12 cellular contexts compared by ENCODE assay signal in the genomic region with DNA sequence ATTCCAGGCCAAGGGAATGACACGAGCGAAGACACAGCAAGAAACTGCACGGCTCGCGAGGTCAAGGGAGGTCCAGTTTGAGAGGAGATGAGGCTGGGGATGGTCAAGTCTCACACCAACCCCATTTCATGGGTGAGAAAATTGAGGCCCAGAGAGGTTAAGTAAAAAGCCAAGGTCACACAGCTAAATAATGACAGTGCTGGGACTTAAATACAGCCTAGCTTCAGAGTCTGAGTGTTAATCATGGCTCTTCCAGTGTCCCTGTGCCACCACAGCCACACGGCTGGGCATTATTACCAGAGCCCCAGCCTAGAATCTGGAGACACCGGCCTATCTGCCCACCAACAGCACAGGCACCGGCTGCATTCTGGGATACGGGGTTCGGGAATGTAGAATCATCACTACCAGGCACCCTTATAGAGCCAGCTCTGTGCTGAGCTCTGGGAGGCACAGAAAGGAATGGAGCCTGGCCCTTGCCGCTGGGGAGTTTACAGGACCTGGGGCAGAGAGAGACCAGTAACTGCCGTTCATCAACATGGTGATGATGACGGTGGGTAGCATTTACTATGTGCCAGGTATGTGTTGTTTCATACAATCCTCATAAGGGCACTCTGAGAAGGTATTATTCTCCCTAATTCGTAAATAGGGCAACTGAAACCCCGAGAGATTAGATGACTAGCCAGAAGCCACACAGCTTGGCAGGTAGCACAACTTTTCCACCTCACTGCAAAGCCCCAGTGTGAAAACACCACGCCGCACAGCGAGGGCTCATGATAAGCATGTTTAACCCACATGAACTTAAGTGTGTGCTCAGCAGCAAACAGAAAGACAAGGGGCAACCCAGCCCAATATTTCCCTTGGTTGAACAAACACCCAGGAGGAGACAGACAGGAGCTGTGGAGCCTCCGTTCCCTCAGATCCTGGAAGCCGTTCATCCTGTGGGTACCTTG. TPM values are rescaled to one million over a fixed set of nuclear protein-coding genes. Genes with fewer than 3 reads are reported as not detected.
A peak's percentile ranks its signal among the peaks of the same experiment; 100 is the strongest.
DNase-seq lines count a peak whose midpoint lies in the region; ATAC-seq and TF ChIP-seq lines count a peak whose summit lies in the region.
"Had no signal": no experiment of that assay in that cellular context is flagged by ENCODE, and none has a peak within 500 bp of the region (broad histone marks: within the 10 kb centered on the region; RNA-seq: fewer than 3 reads in every experiment).

No MANE protein-coding gene starts in this region.

- POLR2A ChIA-PET in activated CD4-positive, alpha-beta T cell treated with anti-CD3 and anti-CD28 coated beads for 36 hours (lab: Charles Lee) = interaction anchor here (0.6 to 3.4 kb wide), 19 partner anchors 14 to 92 kb away, joined by 3 to 19 read pairs (median 4); partner anchors contain the start of genes CD5 and CD6

- intact Hi-C loops in activated CD4-positive, alpha-beta T cell treated with anti-CD3 and anti-CD28 coated beads for 36 hours (cut with DNase I, micrococcal nuclease) = loop anchor here (1.0 to 2.0 kb wide), 7 partner anchors 17 to 89 kb away; partner anchors contain the start of gene CD6 (in 1 of the 2)
- intact Hi-C loops in psoas muscle (cut with DNase I) = no loop called here

- WGBS in psoas muscle, 3 donors = 61 to 64% (median 63%) methylated on average over 20 of the region's 20 CpGs

- no peaks in the 10 kb centered on the region for H3K4me1 ChIP-seq in psoas muscle
- H3K4me1 ChIP-seq: vagina had no signal

- H3K36me3 Mint-ChIP-seq in activated CD4-positive, alpha-beta T cell treated with anti-CD3 and anti-CD28 coated beads for 36 hours (ENCODE audit: low read depth) = peaks cover 77% of the 10 kb centered on the region
- H3K36me3 Mint-ChIP-seq in activated naive CD4-positive, alpha-beta T cell treated with anti-CD3 and anti-CD28 coated beads, Interleukin-2, amount 50 U/mL, for 72 hours = peaks cover 44 to 49% of the 10 kb centered on the region in 2 donors

- TF ChIP-seq CTCF in psoas muscle (IDR thresholded peaks at IDR 0.05) = no peak

- no peaks in the 10 kb centered on the region for H3K36me3 ChIP-seq in psoas muscle (ENCODE audit: insufficient read depth in 1 of 2, low read depth in 1 of 2)
- H3K36me3 ChIP-seq: right atrium auricular region, vagina had no signal

- H3K9me3 Mint-ChIP-seq in activated CD4-positive, alpha-beta T cell treated with anti-CD3 and anti-CD28 coated beads for 36 hours (ENCODE audit: low read depth) = peaks cover 2% of the 10 kb centered on the region
- H3K9me3 Mint-ChIP-seq in activated naive CD4-positive, alpha-beta T cell treated with anti-CD3 and anti-CD28 coated beads, Interleukin-2, amount 50 U/mL, for 72 hours = no peaks in the 10 kb centered on the region

- no peaks in the 10 kb centered on the region for H3K27me3 Mint-ChIP-seq in activated CD4-positive, alpha-beta T cell treated with anti-CD3 and anti-CD28 coated beads for 36 hours

- H3K27ac Mint-ChIP-seq in activated CD4-positive, alpha-beta T cell treated with anti-CD3 and anti-CD28 coated beads for 36 hours = peak overlapping the region; percentile 97
- H3K27ac Mint-ChIP-seq in activated naive CD4-positive, alpha-beta T cell treated with anti-CD3 and anti-CD28 coated beads, Interleukin-2, amount 50 U/mL, for 72 hours = peak overlapping the region; percentile 98

- H3K27me3 ChIP-seq in psoas muscle (ENCODE audit: insufficient read depth in 3 of 3, low read length in 2 of 3) = peaks cover 0 to 34% (median 11%) of the 10 kb centered on the region in 3 donors
- H3K27me3 ChIP-seq: vagina had no signal

- H3K9me3 ChIP-seq in psoas muscle = no peaks in the 10 kb centered on the region
- H3K9me3 ChIP-seq: right atrium auricular region, vagina had no signal

- H3K4me3 ChIP-seq in psoas muscle = no peak overlapping the region
- H3K4me3 ChIP-seq: right atrium auricular region, vagina had no signal

- peaks cover 93% of the 10 kb centered on the region for H3K4me1 Mint-ChIP-seq in activated CD4-positive, alpha-beta T cell treated with anti-CD3 and anti-CD28 coated beads for 36 hours

- H3K4me3 Mint-ChIP-seq in activated CD4-positive, alpha-beta T cell treated with anti-CD3 and anti-CD28 coated beads for 36 hours = peak overlapping the region; percentile 79

- DNase-seq in NCI-H1092 treated with DMSO at 0.1 percent for 48 hours (lab: John Stamatoyannopoulos, UW) (peak; percentile 64), amniotic stem cell (lab: John Stamatoyannopoulos, UW) (no peak), NK-92 (lab: John Stamatoyannopoulos, UW; ENCODE audit: unreplicated experiment) (no peak), psoas muscle (no peak), putamen (ENCODE audit: low spot score) (no peak)
- peak; percentile 89 for DNase-seq in activated CD4-positive, alpha-beta T cell treated with anti-CD3 and anti-CD28 coated beads for 36 hours
- peak; percentile 64 to 77 for DNase-seq in activated naive CD4-positive, alpha-beta T cell treated with anti-CD3 and anti-CD28 coated beads, Interleukin-2, amount 50 U/mL, for 72 hours (ENCODE audit: low spot score in 2 of 2)
- DNase-seq in stimulated activated CD4-positive, alpha-beta T cell treated with anti-CD3 and anti-CD28 coated beads, TNF-alpha, amount 100 ng/mL, for 24 hours (ENCODE audit: low read depth in 3 of 3) = peak in 2 of 3 experiments; percentile 67 to 76
- DNase-seq: GDM1, NCI-H2227 treated with DMSO at 0.1 percent for 48 hours had no signal

- ATAC-seq in activated CD4-positive, alpha-beta T cell treated with anti-CD3 and anti-CD28 coated beads for 36 hours = peak; percentile 25
- peak; percentile 16 to 45 for ATAC-seq in activated naive CD4-positive, alpha-beta T cell treated with anti-CD3 and anti-CD28 coated beads, Interleukin-2, amount 50 U/mL, for 72 hours
- no peak for ATAC-seq in psoas muscle

- H3K27ac ChIP-seq in psoas muscle = no peak overlapping the region
- H3K27ac ChIP-seq: right atrium auricular region, vagina had no signal

- CTCF ChIA-PET in activated CD4-positive, alpha-beta T cell treated with anti-CD3 and anti-CD28 coated beads for 36 hours (lab: Charles Lee) = interaction anchor here (0.6 to 1.8 kb wide), 13 partner anchors 16 to 138 kb away, joined by 3 to 5 read pairs (median 3); partner anchors contain the start of genes CD5, CD6 and VPS37C

RNA-seq across cellular contexts. Expression of gene CD6, which starts 51.9 kb away (rescaled TPM):
- total RNA-seq in activated CD4-positive, alpha-beta T cell treated with anti-CD3 and anti-CD28 coated beads for 36 hours = 100 to 1,000 TPM; 286 to 377 TPM
- 100 to 1,000 TPM; 227 to 339 TPM for total RNA-seq in activated naive CD4-positive, alpha-beta T cell treated with anti-CD3 and anti-CD28 coated beads, Interleukin-2, amount 50 U/mL, for 72 hours
- total RNA-seq in psoas muscle = under 1 TPM; 0.43 to 0.74 (median 0.49) TPM
- under 1 TPM; 0.05 to 0.34 (median 0.05) TPM for polyA plus RNA-seq in psoas muscle

Comparison
In these comparisons a context has a peak if more than half of its experiments do, and no peak if none do; other contexts are left out.
1. DNase-seq: peak in NCI-H1092 treated with DMSO at 0.1 percent for 48 hours (single experiment), activated CD4-positive, alpha-beta T cell treated with anti-CD3 and anti-CD28 coated beads for 36 hours (single experiment), activated naive CD4-positive, alpha-beta T cell treated with anti-CD3 and anti-CD28 coated beads, Interleukin-2, amount 50 U/mL, for 72 hours (2 of 2) and stimulated activated CD4-positive, alpha-beta T cell treated with anti-CD3 and anti-CD28 coated beads, TNF-alpha, amount 100 ng/mL, for 24 hours (2 of 3); none in amniotic stem cell (single experiment), NK-92 (single experiment), psoas muscle (0 of 2) and putamen (single experiment).
2. ATAC-seq: peak in activated CD4-positive, alpha-beta T cell treated with anti-CD3 and anti-CD28 coated beads for 36 hours (single experiment) and activated naive CD4-positive, alpha-beta T cell treated with anti-CD3 and anti-CD28 coated beads, Interleukin-2, amount 50 U/mL, for 72 hours (2 of 2); none in psoas muscle (0 of 4).
3. RNA of gene CD6, which starts 51.9 kb away (total RNA-seq): 286 to 377 TPM in activated CD4-positive, alpha-beta T cell treated with anti-CD3 and anti-CD28 coated beads for 36 hours and 227 to 339 TPM in activated naive CD4-positive, alpha-beta T cell treated with anti-CD3 and anti-CD28 coated beads, Interleukin-2, amount 50 U/mL, for 72 hours; 0.43 to 0.74 TPM in psoas muscle; every median in the first group is over 100 times any median in the second.
4. intact Hi-C loops: an anchor here in activated CD4-positive, alpha-beta T cell treated with anti-CD3 and anti-CD28 coated beads for 36 hours (1.0 to 2.0 kb wide); none called in psoas muscle.